ENCODE assay signal across 8 cellular contexts in genomic region chr1:36450270-36450918, GRCh38. TPM values are rescaled to one million over a fixed set of nuclear protein-coding genes. Genes with fewer than 3 reads are reported as not detected.
DNase-seq lines count a peak whose midpoint lies in the region; ATAC-seq and TF ChIP-seq lines count a peak whose summit lies in the region.

OSCP1 (minus strand) TSS chr1:36450451; CDS start chr1:36450369, 82 bp downstream.

- peak within 1 kb of the TSS; percentile 81 for H3K4me3 ChIP-seq in AG10803 (ENCODE audit: low read length)

- ATAC-seq in GM19043 (IDR thresholded peaks at IDR 0.05; ENCODE audit: low read depth, unreplicated experiment), result peak; percentile 97
- peak; percentile 90 for ATAC-seq in HG03378 (IDR thresholded peaks at IDR 0.05; ENCODE audit: unreplicated experiment)
- peak; percentile 99 for ATAC-seq in left colon

- TF ChIP-seq CTCF in AG10803 (conservative IDR thresholded peaks at IDR 0.05; ENCODE audit: low read length), result no peak

- peak; percentile 96 for DNase-seq in AG10803 (ENCODE audit: low read depth)
- DNase-seq in NCI-H510A (lab: John Stamatoyannopoulos, UW), result peak; percentile 99
- DNase-seq in activated CD4-positive, alpha-beta T cell treated with anti-CD3 and anti-CD28 coated beads, Interleukin-2, amount 50 U/mL, for 1 hour, result peak; percentile 82
- DNase-seq in cortex of kidney (lab: John Stamatoyannopoulos, UW), result peak; percentile 56
- peak; percentile 95 to 96 for DNase-seq in left colon
- peak; percentile 74 to 77 for DNase-seq in stimulated activated CD4-positive, alpha-beta T cell treated with anti-CD3 and anti-CD28 coated beads, Interleukin-1b, Interleukin-23, amount 100 ng/mL, for 4 hours (ENCODE audit: low read depth in 2 of 2)

- intact Hi-C loops in left colon (cut with DNase I, micrococcal nuclease), result no loop called here

RNA-seq across cellular contexts. Expression of gene OSCP1, which starts in this region (rescaled TPM):
- 1 to 10 TPM; 2.7 to 3.1 TPM for total RNA-seq in left colon

Comparison
In these comparisons a context has a peak if more than half of its experiments do, and no peak if none do; other contexts are left out.
1. Peak in every context shown above with its lines: DNase-seq, ATAC-seq and H3K4me3 ChIP-seq.